Comparison of ENCODE assay signal across 9 cellular contexts in the genomic region with DNA sequence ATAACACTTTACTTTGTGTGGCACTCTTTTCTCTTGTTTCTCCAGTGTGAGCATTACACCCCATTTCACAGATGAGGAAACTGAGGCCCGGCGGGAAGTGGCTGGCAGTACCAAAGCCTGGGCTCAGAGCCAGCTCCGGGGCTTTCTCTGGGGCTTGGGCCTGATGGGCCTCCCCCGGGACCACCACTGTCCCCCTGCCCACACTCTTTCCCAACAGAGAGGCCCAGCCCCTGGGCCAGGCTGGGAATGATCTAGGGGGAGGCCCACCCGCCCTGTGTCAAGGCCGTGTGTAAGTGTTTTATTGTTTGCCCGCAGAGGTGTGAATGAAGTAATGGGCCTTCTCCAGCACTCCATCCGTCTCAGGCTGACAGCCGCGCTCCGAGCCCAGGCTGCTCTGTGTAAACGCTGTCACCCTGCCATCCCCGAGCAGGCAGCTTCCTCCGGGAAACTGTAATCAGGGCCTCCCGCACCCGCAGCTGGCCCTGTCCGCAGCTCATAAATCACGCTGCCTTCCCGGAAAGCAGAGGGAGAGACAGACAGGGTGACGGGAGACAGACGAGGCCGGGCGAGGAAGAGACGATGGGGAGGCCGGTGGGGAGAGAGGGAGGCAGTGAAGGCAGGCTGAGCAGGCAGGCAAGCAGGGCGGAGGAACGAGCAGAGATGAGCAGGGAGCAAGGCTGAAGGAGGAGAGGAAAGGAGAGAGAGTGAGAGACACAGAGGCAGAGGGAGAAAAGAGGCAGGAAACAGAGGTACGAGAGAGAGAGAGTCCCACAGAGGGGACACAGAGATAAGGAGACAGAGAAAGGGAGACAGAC.
DNase-seq lines count a peak whose midpoint lies in the region; ATAC-seq and TF ChIP-seq lines count a peak whose summit lies in the region.
"Had no signal": no experiment of that assay in that cellular context is flagged by ENCODE, and none has a peak within 500 bp of the region (broad histone marks: within the 10 kb centered on the region; RNA-seq: fewer than 3 reads in every experiment).

No MANE protein-coding gene starts in this region.

- H3K36me3 Mint-ChIP-seq in effector memory CD8-positive, alpha-beta T cell (ENCODE audit: insufficient read depth) = no peaks in the 10 kb centered on the region

- no peak for TF ChIP-seq CTCF in astrocyte of the spinal cord (IDR thresholded peaks at IDR 0.05; ENCODE audit: low read depth, low read length)

- H3K27ac Mint-ChIP-seq in effector memory CD8-positive, alpha-beta T cell = no peak overlapping the region
- no peak overlapping the region for H3K27ac Mint-ChIP-seq in stimulated activated naive CD8-positive, alpha-beta T cell treated with anti-CD3 and anti-CD28 coated beads, Interleukin-15, amount 100 ng/mL, for 72 hours

- no peak overlapping the region for H3K4me3 ChIP-seq in astrocyte of the spinal cord (ENCODE audit: low read depth, low read length)

- peak; percentile 86 for DNase-seq in DMS 273 (lab: John Stamatoyannopoulos, UW; ENCODE audit: unreplicated experiment)
- peak; percentile 32 to 96 (median 89) for DNase-seq in NCI-H1417 (lab: John Stamatoyannopoulos, UW)
- DNase-seq in astrocyte of the spinal cord (ENCODE audit: low read depth, low spot score) = peak; percentile 7
- DNase-seq in myocyte (ENCODE audit: low read depth) = peak; percentile 63
- no peak for DNase-seq in effector memory CD8-positive, alpha-beta T cell
- DNase-seq in stimulated activated CD4-positive, alpha-beta T cell treated with anti-CD3 and anti-CD28 coated beads, Interleukin-2, amount 100 ng/mL, for 24 hours = no peak
- no peak for DNase-seq in stimulated activated naive CD8-positive, alpha-beta T cell treated with anti-CD3 and anti-CD28 coated beads, Interleukin-15, amount 100 ng/mL, for 72 hours
- DNase-seq: GOT3 had no signal

- H3K4me3 Mint-ChIP-seq in effector memory CD8-positive, alpha-beta T cell = no peak overlapping the region
- no peak overlapping the region for H3K4me3 Mint-ChIP-seq in stimulated activated naive CD8-positive, alpha-beta T cell treated with anti-CD3 and anti-CD28 coated beads, Interleukin-15, amount 100 ng/mL, for 72 hours

- H3K27me3 Mint-ChIP-seq in effector memory CD8-positive, alpha-beta T cell = peaks cover 48 to 65% of the 10 kb centered on the region in 2 donors
- H3K27me3 Mint-ChIP-seq in stimulated activated naive CD8-positive, alpha-beta T cell treated with anti-CD3 and anti-CD28 coated beads, Interleukin-15, amount 100 ng/mL, for 72 hours = peaks cover 67% of the 10 kb centered on the region

- H3K4me1 Mint-ChIP-seq in effector memory CD8-positive, alpha-beta T cell (ENCODE audit: low read depth in 2 of 2) = no peaks in the 10 kb centered on the region
- H3K4me1 Mint-ChIP-seq in stimulated activated naive CD8-positive, alpha-beta T cell treated with anti-CD3 and anti-CD28 coated beads, Interleukin-15, amount 100 ng/mL, for 72 hours = peaks cover 8% of the 10 kb centered on the region

- H3K9me3 Mint-ChIP-seq in effector memory CD8-positive, alpha-beta T cell = no peaks in the 10 kb centered on the region
- H3K9me3 Mint-ChIP-seq in stimulated activated naive CD8-positive, alpha-beta T cell treated with anti-CD3 and anti-CD28 coated beads, Interleukin-15, amount 100 ng/mL, for 72 hours = no peaks in the 10 kb centered on the region

- ATAC-seq in GM19324 (IDR thresholded peaks at IDR 0.05; ENCODE audit: low FRiP score, unreplicated experiment) = no peak
- no peak for ATAC-seq in effector memory CD8-positive, alpha-beta T cell (replicated peaks)
- no peak for ATAC-seq in stimulated activated naive CD8-positive, alpha-beta T cell treated with anti-CD3 and anti-CD28 coated beads, Interleukin-15, amount 100 ng/mL, for 72 hours

- in situ Hi-C loops in astrocyte of the spinal cord (cut with HindIII; ENCODE audit: low sequenced_read_pairs) = no loop called here

Comparison
In these comparisons a context has a peak if more than half of its experiments do, and no peak if none do; other contexts are left out.
1. DNase-seq: peak in DMS 273 (single experiment), NCI-H1417 (3 of 3), astrocyte of the spinal cord (single experiment) and myocyte (single experiment); none in effector memory CD8-positive, alpha-beta T cell (0 of 3), stimulated activated CD4-positive, alpha-beta T cell treated with anti-CD3 and anti-CD28 coated beads, Interleukin-2, amount 100 ng/mL, for 24 hours (0 of 2) and stimulated activated naive CD8-positive, alpha-beta T cell treated with anti-CD3 and anti-CD28 coated beads, Interleukin-15, amount 100 ng/mL, for 72 hours (0 of 2).